ENCODE assay signal across 18 cellular contexts in the genomic region with DNA sequence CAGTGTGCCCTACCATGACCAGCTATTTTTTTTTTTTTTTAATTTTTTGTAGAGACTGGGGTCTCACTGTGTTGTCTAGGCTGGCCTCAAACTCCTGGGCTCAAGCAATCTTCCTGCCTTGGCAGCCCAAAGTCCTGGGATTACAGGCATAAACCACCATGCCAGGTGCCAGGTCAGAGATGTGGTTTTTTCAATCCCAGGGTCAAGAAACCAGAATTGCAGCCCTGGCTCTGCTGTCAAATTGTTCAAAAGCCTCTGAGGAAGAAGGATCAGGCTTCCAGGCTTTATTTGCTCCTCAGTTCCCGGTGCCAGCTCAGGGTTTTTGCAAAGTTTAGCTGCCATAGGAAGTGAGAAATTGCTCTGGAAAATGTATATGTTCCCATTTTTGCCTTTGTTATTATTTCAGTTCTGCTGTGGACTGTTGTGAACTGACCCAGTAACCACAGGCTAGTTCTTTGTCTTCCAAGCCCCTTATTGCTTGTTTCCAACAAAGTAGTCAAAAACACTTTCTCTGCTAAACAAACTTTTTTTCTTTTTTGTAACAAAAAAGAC. TPM values are rescaled to one million over a fixed set of nuclear protein-coding genes. Genes with fewer than 3 reads are reported as not detected.
DNase-seq lines count a peak whose midpoint lies in the region; ATAC-seq and TF ChIP-seq lines count a peak whose summit lies in the region.
"Had no signal": no experiment of that assay in that cellular context is flagged by ENCODE, and none has a peak within 500 bp of the region (broad histone marks: within the 10 kb centered on the region; RNA-seq: fewer than 3 reads in every experiment).

No MANE protein-coding gene starts in this region.

- H3K36me3 ChIP-seq in ascending aorta = no peaks in the 10 kb centered on the region
- H3K36me3 ChIP-seq in naive thymus-derived CD4-positive, alpha-beta T cell (ENCODE audit: control insufficient read depth in 2 of 3, insufficient read depth in 3 of 3, low read length in 3 of 3) = no peaks in the 10 kb centered on the region
- no peaks in the 10 kb centered on the region for H3K36me3 ChIP-seq in tibial artery
- no peaks in the 10 kb centered on the region for H3K36me3 ChIP-seq in left lung
- H3K36me3 ChIP-seq: colonic mucosa had no signal

- POLR2A ChIA-PET in naive thymus-derived CD4-positive, alpha-beta T cell (lab: Charles Lee) = interaction anchor here (0.6 to 0.7 kb wide), 2 partner anchors 61 to 1044 kb away, joined by 3 to 4 read pairs; no protein-coding TSS in a partner anchor

- H3K4me1 Mint-ChIP-seq in naive thymus-derived CD4-positive, alpha-beta T cell = peaks cover 0 to 9% (median 6%) of the 10 kb centered on the region in 7 donors

- CTCF ChIA-PET in naive thymus-derived CD4-positive, alpha-beta T cell (lab: Charles Lee) = interaction anchor here (0.6 to 15.7 kb wide), 6 partner anchors 99 to 307 kb away, joined by 3 to 278 read pairs (median 4); no protein-coding TSS in a partner anchor

- peak overlapping the region in 5 of 9 donors; percentile 2 to 84 (median 75) for H3K27ac Mint-ChIP-seq in naive thymus-derived CD4-positive, alpha-beta T cell

- H3K27ac ChIP-seq in ascending aorta = peak overlapping the region; percentile 42 to 69
- H3K27ac ChIP-seq in naive thymus-derived CD4-positive, alpha-beta T cell (ENCODE audit: low read depth, low read length) = no peak overlapping the region
- H3K27ac ChIP-seq in tibial artery = peak overlapping the region; percentile 53 to 75
- peak overlapping the region in 1 of 2 donors; percentile 92 for H3K27ac ChIP-seq in left lung
- H3K27ac ChIP-seq: colonic mucosa, HL-60 had no signal

- H3K4me3 Mint-ChIP-seq in naive thymus-derived CD4-positive, alpha-beta T cell = no peak overlapping the region
- H3K4me3 Mint-ChIP-seq: nephron had no signal

- TF ChIP-seq CTCF in ascending aorta (IDR thresholded peaks at IDR 0.05) (no peak), tibial artery (IDR thresholded peaks at IDR 0.05) (no peak), left lung (IDR thresholded peaks at IDR 0.05) (no peak)

- H3K9me3 ChIP-seq in ascending aorta (no peaks in the 10 kb centered on the region), tibial artery (no peaks in the 10 kb centered on the region), left lung (no peaks in the 10 kb centered on the region)
- H3K9me3 ChIP-seq in naive thymus-derived CD4-positive, alpha-beta T cell (ENCODE audit: control insufficient read depth in 2 of 3, low read length in 3 of 3) = no peaks in the 10 kb centered on the region
- H3K9me3 ChIP-seq: colonic mucosa, SK-N-SH had no signal

- H3K27me3 Mint-ChIP-seq in naive thymus-derived CD4-positive, alpha-beta T cell = peaks cover 0 to 11% (median 0%) of the 10 kb centered on the region in 5 donors

- H3K36me3 Mint-ChIP-seq in naive thymus-derived CD4-positive, alpha-beta T cell = peaks cover 0 to 1% (median 0%) of the 10 kb centered on the region in 5 donors

- ATAC-seq in naive thymus-derived CD4-positive, alpha-beta T cell = no peak
- no peak for ATAC-seq in left lung
- ATAC-seq: K562 had no signal

- intact Hi-C loops in ascending aorta (cut with DNase I) = loop anchor here (5.0 to 10.0 kb wide), 2 partner anchors 280 to 377 kb away; no protein-coding TSS in a partner anchor
- intact Hi-C loops in naive thymus-derived CD4-positive, alpha-beta T cell (cut with micrococcal nuclease) = loop anchor here in 1 of 2 donors (10.0 kb wide), 1 partner anchor 377 kb away; no protein-coding TSS in a partner anchor
- intact Hi-C loops in tibial artery (cut with DNase I; ENCODE audit: low total_unique reads) = no loop called here
- intact Hi-C loops in left lung (cut with DNase I) = loop anchor here in 1 of 2 donors (10.0 kb wide), 1 partner anchor 137 kb away; no protein-coding TSS in a partner anchor

- no peaks in the 10 kb centered on the region for H3K9me3 Mint-ChIP-seq in naive thymus-derived CD4-positive, alpha-beta T cell
- H3K9me3 Mint-ChIP-seq: nephron had no signal

- DNase-seq in HT1080 (ENCODE audit: low read depth) (peak; percentile 24), ascending aorta (ENCODE audit: low spot score in 2 of 2) (no peak), tibial artery (no peak), Kasumi-1 (lab: John Stamatoyannopoulos, UW) (no peak), NCI-H226 (no peak), left lung (no peak)
- no peak for DNase-seq in naive thymus-derived CD4-positive, alpha-beta T cell
- DNase-seq: activated CD4-positive, alpha-beta T cell treated with anti-CD3 and anti-CD28 coated beads for 48 hours; colonic mucosa; DMS 273 treated with DMSO at 0.1 percent for 48 hours; GOT3; NCI-H1105 treated with DMSO at 0.1 percent for 48 hours; NCI-H748 treated with DMSO at 0.1 percent for 48 hours; SK-N-SH had no signal

- H3K4me3 ChIP-seq in ascending aorta (no peak overlapping the region), tibial artery (no peak overlapping the region), left lung (no peak overlapping the region)
- no peak overlapping the region for H3K4me3 ChIP-seq in naive thymus-derived CD4-positive, alpha-beta T cell (ENCODE audit: low read length)
- H3K4me3 ChIP-seq: colonic mucosa, K562, lung had no signal

- H3K27me3 ChIP-seq in ascending aorta = no peaks in the 10 kb centered on the region
- H3K27me3 ChIP-seq in naive thymus-derived CD4-positive, alpha-beta T cell (ENCODE audit: control insufficient read depth in 2 of 2, insufficient read depth in 2 of 2, low read length in 2 of 2) = no peaks in the 10 kb centered on the region
- H3K27me3 ChIP-seq in tibial artery = no peaks in the 10 kb centered on the region
- H3K27me3 ChIP-seq in left lung = no peaks in the 10 kb centered on the region
- H3K27me3 ChIP-seq: colonic mucosa had no signal

- no peaks in the 10 kb centered on the region for H3K4me1 ChIP-seq in ascending aorta
- H3K4me1 ChIP-seq in naive thymus-derived CD4-positive, alpha-beta T cell (ENCODE audit: control insufficient read depth in 2 of 2, insufficient read depth in 2 of 2, low read length in 2 of 2) = no peaks in the 10 kb centered on the region
- H3K4me1 ChIP-seq in tibial artery = peaks cover under 1 to 31% (median 9%) of the 10 kb centered on the region in 4 donors
- H3K4me1 ChIP-seq in left lung = peaks cover 3 to 21% of the 10 kb centered on the region in 2 donors
- H3K4me1 ChIP-seq: colonic mucosa had no signal

RNA-seq across cellular contexts. Expression of gene WNT5B, which starts 28.7 kb away (rescaled TPM):
- 29.2 and 31.4 TPM in 2 replicates for total RNA-seq in HT1080 (2014; rRNA removed; shearing (Covaris generic))
- polyA plus RNA-seq in HT1080 (2015; cell fraction: cytosol; rRNA removed) = 1.5 and 2.0 TPM in 2 replicates
- 1.9 and 2.2 TPM in 2 replicates for polyA plus RNA-seq in HT1080 (2015; cell fraction: nucleus; rRNA removed)
- total RNA-seq in ascending aorta (0.53 TPM), left lung (1 to 10 TPM; 3.3 to 4.5 TPM)
- total RNA-seq in naive thymus-derived CD4-positive, alpha-beta T cell = under 1 TPM in 3 of 5 experiments, not detected in 2; 0.29 to 0.92 (median 0.37) TPM
- polyA plus RNA-seq in naive thymus-derived CD4-positive, alpha-beta T cell = not detected

RNA-seq across cellular contexts. Expression of gene ADIPOR2, which starts 33.2 kb away (rescaled TPM):
- 34.5 and 42.7 TPM in 2 replicates for total RNA-seq in HT1080 (2014; rRNA removed; shearing (Covaris generic))
- polyA plus RNA-seq in HT1080 (2015; cell fraction: cytosol; rRNA removed) = 44.4 and 48.7 TPM in 2 replicates
- 29.0 and 30.4 TPM in 2 replicates for polyA plus RNA-seq in HT1080 (2015; cell fraction: nucleus; rRNA removed)
- 25.7 TPM for total RNA-seq in ascending aorta
- total RNA-seq in naive thymus-derived CD4-positive, alpha-beta T cell = 10 to 100 TPM; 19.8 to 51.4 (median 36.4) TPM
- 1 to 10 TPM; 2.2 to 3.3 TPM for polyA plus RNA-seq in naive thymus-derived CD4-positive, alpha-beta T cell
- total RNA-seq in left lung = 10 to 100 TPM; 52.9 to 66.8 TPM
